In the genomic region with DNA sequence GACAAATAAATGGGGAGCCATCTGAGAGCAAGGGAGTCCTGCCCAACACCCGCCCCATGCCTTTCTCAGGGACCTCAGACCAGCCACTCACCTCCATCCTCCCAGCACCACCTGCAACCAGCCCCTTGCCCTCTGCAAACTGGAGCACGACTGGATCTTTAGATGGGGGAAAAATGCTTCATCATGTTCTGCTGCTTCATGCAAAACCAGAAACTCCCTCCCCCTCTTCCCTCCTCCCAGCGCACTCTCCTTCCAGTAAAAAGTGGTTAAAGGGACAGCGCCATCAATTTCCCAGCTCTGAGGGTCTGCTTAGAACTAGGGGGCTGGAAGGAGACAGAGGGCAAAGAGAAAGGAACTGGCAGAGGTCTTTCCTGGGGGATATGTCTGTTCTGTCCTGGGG, we compare ENCODE assay signal across 1 cellular context.
TF ChIP-seq lines count a peak whose summit lies in the region.

No MANE protein-coding gene starts in this region.

TF ChIP-seq in GM23338, 12 proteins besides CTCF, POLR2A, EP300 and RAD21:
- TF ChIP-seq STAT1 (IDR thresholded peaks at IDR 0.05; ENCODE audit: unreplicated experiment) (no peak), JUNB (IDR thresholded peaks at IDR 0.05; ENCODE audit: unreplicated experiment) (no peak), ZNF331 (CRISPR knock-in tag; IDR thresholded peaks at IDR 0.05; ENCODE audit: low read depth) (no peak), NANOG (IDR thresholded peaks at IDR 0.05; ENCODE audit: borderline replicate concordance) (no peak), POLR2AphosphoS5 (IDR thresholded peaks at IDR 0.05; ENCODE audit: low read depth) (no peak), EZH2phosphoT487 (IDR thresholded peaks at IDR 0.05; ENCODE audit: unreplicated experiment) (no peak), CREB1 (CRISPR knock-in tag; IDR thresholded peaks at IDR 0.05; ENCODE audit: low read depth) (no peak), EZH2 (IDR thresholded peaks at IDR 0.05; ENCODE audit: low read depth, unreplicated experiment) (no peak)
- TF ChIP-seq, protein P1, sequence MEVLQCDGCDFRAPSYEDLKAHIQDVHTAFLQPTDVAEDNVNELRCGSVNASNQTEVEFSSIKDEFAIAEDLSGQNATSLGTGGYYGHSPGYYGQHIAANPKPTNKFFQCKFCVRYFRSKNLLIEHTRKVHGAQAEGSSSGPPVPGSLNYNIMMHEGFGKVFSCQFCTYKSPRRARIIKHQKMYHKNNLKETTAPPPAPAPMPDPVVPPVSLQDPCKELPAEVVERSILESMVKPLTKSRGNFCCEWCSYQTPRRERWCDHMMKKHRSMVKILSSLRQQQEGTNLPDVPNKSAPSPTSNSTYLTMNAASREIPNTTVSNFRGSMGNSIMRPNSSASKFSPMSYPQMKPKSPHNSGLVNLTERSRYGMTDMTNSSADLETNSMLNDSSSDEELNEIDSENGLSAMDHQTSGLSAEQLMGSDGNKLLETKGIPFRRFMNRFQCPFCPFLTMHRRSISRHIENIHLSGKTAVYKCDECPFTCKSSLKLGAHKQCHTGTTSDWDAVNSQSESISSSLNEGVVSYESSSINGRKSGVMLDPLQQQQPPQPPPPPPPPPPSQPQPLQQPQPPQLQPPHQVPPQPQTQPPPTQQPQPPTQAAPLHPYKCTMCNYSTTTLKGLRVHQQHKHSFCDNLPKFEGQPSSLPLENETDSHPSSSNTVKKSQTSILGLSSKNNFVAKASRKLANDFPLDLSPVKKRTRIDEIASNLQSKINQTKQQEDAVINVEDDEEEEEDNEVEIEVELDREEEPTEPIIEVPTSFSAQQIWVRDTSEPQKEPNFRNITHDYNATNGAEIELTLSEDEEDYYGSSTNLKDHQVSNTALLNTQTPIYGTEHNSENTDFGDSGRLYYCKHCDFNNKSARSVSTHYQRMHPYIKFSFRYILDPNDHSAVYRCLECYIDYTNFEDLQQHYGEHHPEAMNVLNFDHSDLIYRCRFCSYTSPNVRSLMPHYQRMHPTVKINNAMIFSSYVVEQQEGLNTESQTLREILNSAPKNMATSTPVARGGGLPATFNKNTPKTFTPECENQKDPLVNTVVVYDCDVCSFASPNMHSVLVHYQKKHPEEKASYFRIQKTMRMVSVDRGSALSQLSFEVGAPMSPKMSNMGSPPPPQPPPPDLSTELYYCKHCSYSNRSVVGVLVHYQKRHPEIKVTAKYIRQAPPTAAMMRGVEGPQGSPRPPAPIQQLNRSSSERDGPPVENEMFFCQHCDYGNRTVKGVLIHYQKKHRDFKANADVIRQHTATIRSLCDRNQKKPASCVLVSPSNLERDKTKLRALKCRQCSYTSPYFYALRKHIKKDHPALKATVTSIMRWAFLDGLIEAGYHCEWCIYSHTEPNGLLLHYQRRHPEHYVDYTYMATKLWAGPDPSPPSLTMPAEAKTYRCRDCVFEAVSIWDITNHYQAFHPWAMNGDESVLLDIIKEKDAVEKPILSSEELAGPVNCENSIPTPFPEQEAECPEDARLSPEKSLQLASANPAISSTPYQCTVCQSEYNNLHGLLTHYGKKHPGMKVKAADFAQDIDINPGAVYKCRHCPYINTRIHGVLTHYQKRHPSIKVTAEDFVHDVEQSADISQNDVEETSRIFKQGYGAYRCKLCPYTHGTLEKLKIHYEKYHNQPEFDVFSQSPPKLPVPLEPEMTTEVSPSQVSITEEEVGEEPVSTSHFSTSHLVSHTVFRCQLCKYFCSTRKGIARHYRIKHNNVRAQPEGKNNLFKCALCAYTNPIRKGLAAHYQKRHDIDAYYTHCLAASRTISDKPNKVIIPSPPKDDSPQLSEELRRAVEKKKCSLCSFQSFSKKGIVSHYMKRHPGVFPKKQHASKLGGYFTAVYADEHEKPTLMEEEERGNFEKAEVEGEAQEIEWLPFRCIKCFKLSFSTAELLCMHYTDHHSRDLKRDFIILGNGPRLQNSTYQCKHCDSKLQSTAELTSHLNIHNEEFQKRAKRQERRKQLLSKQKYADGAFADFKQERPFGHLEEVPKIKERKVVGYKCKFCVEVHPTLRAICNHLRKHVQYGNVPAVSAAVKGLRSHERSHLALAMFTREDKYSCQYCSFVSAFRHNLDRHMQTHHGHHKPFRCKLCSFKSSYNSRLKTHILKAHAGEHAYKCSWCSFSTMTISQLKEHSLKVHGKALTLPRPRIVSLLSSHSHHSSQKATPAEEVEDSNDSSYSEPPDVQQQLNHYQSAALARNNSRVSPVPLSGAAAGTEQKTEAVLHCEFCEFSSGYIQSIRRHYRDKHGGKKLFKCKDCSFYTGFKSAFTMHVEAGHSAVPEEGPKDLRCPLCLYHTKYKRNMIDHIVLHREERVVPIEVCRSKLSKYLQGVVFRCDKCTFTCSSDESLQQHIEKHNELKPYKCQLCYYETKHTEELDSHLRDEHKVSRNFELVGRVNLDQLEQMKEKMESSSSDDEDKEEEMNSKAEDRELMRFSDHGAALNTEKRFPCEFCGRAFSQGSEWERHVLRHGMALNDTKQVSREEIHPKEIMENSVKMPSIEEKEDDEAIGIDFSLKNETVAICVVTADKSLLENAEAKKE (CRISPR knock-in tag; IDR thresholded peaks at IDR 0.05), result no peak
- TF ChIP-seq, protein P2, sequence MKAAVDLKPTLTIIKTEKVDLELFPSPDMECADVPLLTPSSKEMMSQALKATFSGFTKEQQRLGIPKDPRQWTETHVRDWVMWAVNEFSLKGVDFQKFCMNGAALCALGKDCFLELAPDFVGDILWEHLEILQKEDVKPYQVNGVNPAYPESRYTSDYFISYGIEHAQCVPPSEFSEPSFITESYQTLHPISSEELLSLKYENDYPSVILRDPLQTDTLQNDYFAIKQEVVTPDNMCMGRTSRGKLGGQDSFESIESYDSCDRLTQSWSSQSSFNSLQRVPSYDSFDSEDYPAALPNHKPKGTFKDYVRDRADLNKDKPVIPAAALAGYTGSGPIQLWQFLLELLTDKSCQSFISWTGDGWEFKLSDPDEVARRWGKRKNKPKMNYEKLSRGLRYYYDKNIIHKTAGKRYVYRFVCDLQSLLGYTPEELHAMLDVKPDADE (IDR thresholded peaks at IDR 0.05), result no peak
- TF ChIP-seq, protein P3, sequence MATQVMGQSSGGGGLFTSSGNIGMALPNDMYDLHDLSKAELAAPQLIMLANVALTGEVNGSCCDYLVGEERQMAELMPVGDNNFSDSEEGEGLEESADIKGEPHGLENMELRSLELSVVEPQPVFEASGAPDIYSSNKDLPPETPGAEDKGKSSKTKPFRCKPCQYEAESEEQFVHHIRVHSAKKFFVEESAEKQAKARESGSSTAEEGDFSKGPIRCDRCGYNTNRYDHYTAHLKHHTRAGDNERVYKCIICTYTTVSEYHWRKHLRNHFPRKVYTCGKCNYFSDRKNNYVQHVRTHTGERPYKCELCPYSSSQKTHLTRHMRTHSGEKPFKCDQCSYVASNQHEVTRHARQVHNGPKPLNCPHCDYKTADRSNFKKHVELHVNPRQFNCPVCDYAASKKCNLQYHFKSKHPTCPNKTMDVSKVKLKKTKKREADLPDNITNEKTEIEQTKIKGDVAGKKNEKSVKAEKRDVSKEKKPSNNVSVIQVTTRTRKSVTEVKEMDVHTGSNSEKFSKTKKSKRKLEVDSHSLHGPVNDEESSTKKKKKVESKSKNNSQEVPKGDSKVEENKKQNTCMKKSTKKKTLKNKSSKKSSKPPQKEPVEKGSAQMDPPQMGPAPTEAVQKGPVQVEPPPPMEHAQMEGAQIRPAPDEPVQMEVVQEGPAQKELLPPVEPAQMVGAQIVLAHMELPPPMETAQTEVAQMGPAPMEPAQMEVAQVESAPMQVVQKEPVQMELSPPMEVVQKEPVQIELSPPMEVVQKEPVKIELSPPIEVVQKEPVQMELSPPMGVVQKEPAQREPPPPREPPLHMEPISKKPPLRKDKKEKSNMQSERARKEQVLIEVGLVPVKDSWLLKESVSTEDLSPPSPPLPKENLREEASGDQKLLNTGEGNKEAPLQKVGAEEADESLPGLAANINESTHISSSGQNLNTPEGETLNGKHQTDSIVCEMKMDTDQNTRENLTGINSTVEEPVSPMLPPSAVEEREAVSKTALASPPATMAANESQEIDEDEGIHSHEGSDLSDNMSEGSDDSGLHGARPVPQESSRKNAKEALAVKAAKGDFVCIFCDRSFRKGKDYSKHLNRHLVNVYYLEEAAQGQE (IDR thresholded peaks at IDR 0.05; ENCODE audit: unreplicated experiment), result no peak
